ENCODE assay signal across 21 cellular contexts in genomic region chr16:85839681-85840240, GRCh38.
"Had no signal": no experiment of that assay in that cellular context is flagged by ENCODE, and none has a peak within 500 bp of the region (broad histone marks: within the 10 kb centered on the region; RNA-seq: fewer than 3 reads in every experiment).

No MANE protein-coding gene starts in this region.

- H3K27me3 ChIP-seq: colonic mucosa, tibial nerve had no signal

- H3K36me3 ChIP-seq: colonic mucosa, spleen, tibial nerve had no signal

- H3K4me3 Mint-ChIP-seq: activated B cell treated with CpG ODN at 0.5 μM for 24 hours; activated CD4-positive, alpha-beta memory T cell treated with anti-CD3 and anti-CD28 coated beads, Interleukin-2, amount 10 ng/mL, durations not matched to agents 7 days and 5 days; activated T-cell treated with anti-CD3 and anti-CD28 coated beads, Interleukin-2, amount 50 U/mL, for 24 hours; brain; mesothelial cell of epicardium; natural killer cell treated with Interleukin-12 subunit alpha and Interleukin-12 subunit beta and Interleukin-15 and Interleukin-18, amount 100 ng/mL, for 72 hours had no signal

- H3K9me3 Mint-ChIP-seq: activated B cell treated with CpG ODN at 0.5 μM for 24 hours; activated CD4-positive, alpha-beta memory T cell treated with anti-CD3 and anti-CD28 coated beads, Interleukin-2, amount 10 ng/mL, durations not matched to agents 7 days and 5 days; activated T-cell treated with anti-CD3 and anti-CD28 coated beads, Interleukin-2, amount 50 U/mL, for 24 hours; activated T-helper 2 cell treated with anti-CD3 and anti-CD28 coated beads, Interferon-gamma antibody, Interleukin-2, Interleukin-4, amounts not matched to agents 10 μg/mL and 5 μg/mL and 100 μg/mL, durations not matched to agents 14 hours and 24 hours and 36 hours; natural killer cell treated with Interleukin-12 subunit alpha and Interleukin-12 subunit beta and Interleukin-15 and Interleukin-18, amount 100 ng/mL, for 72 hours had no signal

- H3K27ac Mint-ChIP-seq: activated B cell treated with CpG ODN at 0.5 μM for 24 hours; activated CD4-positive, alpha-beta memory T cell treated with anti-CD3 and anti-CD28 coated beads, Interleukin-2, amount 10 ng/mL, durations not matched to agents 7 days and 5 days; activated T-cell treated with anti-CD3 and anti-CD28 coated beads, Interleukin-2, amount 50 U/mL, for 24 hours; activated T-helper 2 cell treated with anti-CD3 and anti-CD28 coated beads, Interferon-gamma antibody, Interleukin-2, Interleukin-4, amounts not matched to agents 10 μg/mL and 5 μg/mL and 100 μg/mL, durations not matched to agents 14 hours and 24 hours and 36 hours; brain; mesothelial cell of epicardium had no signal

- H3K27ac ChIP-seq: colonic mucosa, tibial nerve had no signal

- H3K4me1 Mint-ChIP-seq: activated CD4-positive, alpha-beta memory T cell treated with anti-CD3 and anti-CD28 coated beads, Interleukin-2, amount 10 ng/mL, durations not matched to agents 7 days and 5 days; brain had no signal

- ATAC-seq: left colon; natural killer cell treated with Interleukin-12 subunit alpha and Interleukin-12 subunit beta and Interleukin-15 and Interleukin-18, amount 100 ng/mL, for 72 hours had no signal

- H3K9me3 ChIP-seq: colonic mucosa, tibial nerve had no signal

- H3K27me3 Mint-ChIP-seq: activated B cell treated with CpG ODN at 0.5 μM for 24 hours had no signal

- H3K4me3 ChIP-seq: colonic mucosa, spleen, tibial nerve had no signal

- H3K36me3 Mint-ChIP-seq: brain; mesothelial cell of epicardium; natural killer cell treated with Interleukin-12 subunit alpha and Interleukin-12 subunit beta and Interleukin-15 and Interleukin-18, amount 100 ng/mL, for 72 hours had no signal

- DNase-seq: activated B cell treated with CpG ODN at 0.5 μM for 24 hours; activated CD4-positive, alpha-beta memory T cell treated with anti-CD3 and anti-CD28 coated beads, Interleukin-2, amount 10 ng/mL, durations not matched to agents 7 days and 5 days; activated CD4-positive, alpha-beta T cell treated with anti-CD3 and anti-CD28 coated beads for 4 hours; activated naive CD4-positive, alpha-beta T cell treated with Interleukin-2 at 50 U/mL for 16 hours; activated T-cell treated with anti-CD3 and anti-CD28 coated beads, Interleukin-2, amount 50 U/mL, for 24 hours; central memory CD4-positive, alpha-beta T cell; colonic mucosa; erythroblast; foreskin melanocyte; glutamatergic neuron; hippocampal formation; left colon; stimulated activated CD4-positive, alpha-beta T cell treated with anti-CD3 and anti-CD28 coated beads, Interleukin-4, amount 100 ng/mL, for 4 hours; stimulated activated naive CD4-positive, alpha-beta T cell; substantia nigra had no signal
